ENCODE assay signal across 12 cellular contexts in genomic region chr7:3753868-3754267, GRCh38.
"Had no signal": no experiment of that assay in that cellular context is flagged by ENCODE, and none has a peak within 500 bp of the region (broad histone marks: within the 10 kb centered on the region; RNA-seq: fewer than 3 reads in every experiment).

No MANE protein-coding gene starts in this region.

- H3K27me3 ChIP-seq: adrenal gland had no signal

- ATAC-seq: natural killer cell, T-helper 17 cell had no signal

- H3K4me3 ChIP-seq: adrenal gland, left ventricle myocardium inferior, thoracic aorta had no signal

- DNase-seq: activated CD4-positive, alpha-beta memory T cell treated with anti-CD3 and anti-CD28 coated beads, Interleukin-2, amount 10 ng/mL, durations not matched to agents 7 days and 5 days; activated CD4-positive, alpha-beta T cell treated with anti-CD3 and anti-CD28 coated beads for 4 hours; activated naive CD4-positive, alpha-beta T cell treated with anti-CD3 and anti-CD28 coated beads, Interleukin-2, amount 50 U/mL, for 16 hours; activated T-cell treated with anti-CD3 and anti-CD28 coated beads, Interleukin-2, amount 50 U/mL, for 24 hours; adrenal gland; erythroblast; left ventricle myocardium inferior; natural killer cell; stimulated activated CD4-positive, alpha-beta T cell treated with anti-CD3 and anti-CD28 coated beads, Interleukin-12 subunit alpha, Interleukin-12 subunit beta, amount 100 ng/mL, for 4 hours; stimulated activated CD4-positive, alpha-beta T cell treated with anti-CD3 and anti-CD28 coated beads, Interleukin-2, amount 100 ng/mL, for 24 hours; T-helper 17 cell had no signal

- H3K27ac ChIP-seq: adrenal gland, left ventricle myocardium inferior, thoracic aorta had no signal

- H3K4me1 ChIP-seq: adrenal gland, left ventricle myocardium inferior had no signal

- H3K9me3 ChIP-seq: adrenal gland, left ventricle myocardium inferior, thoracic aorta had no signal

- H3K36me3 ChIP-seq: adrenal gland, left ventricle myocardium inferior, thoracic aorta had no signal
